8 cellular contexts compared by ENCODE assay signal in the genomic region with DNA sequence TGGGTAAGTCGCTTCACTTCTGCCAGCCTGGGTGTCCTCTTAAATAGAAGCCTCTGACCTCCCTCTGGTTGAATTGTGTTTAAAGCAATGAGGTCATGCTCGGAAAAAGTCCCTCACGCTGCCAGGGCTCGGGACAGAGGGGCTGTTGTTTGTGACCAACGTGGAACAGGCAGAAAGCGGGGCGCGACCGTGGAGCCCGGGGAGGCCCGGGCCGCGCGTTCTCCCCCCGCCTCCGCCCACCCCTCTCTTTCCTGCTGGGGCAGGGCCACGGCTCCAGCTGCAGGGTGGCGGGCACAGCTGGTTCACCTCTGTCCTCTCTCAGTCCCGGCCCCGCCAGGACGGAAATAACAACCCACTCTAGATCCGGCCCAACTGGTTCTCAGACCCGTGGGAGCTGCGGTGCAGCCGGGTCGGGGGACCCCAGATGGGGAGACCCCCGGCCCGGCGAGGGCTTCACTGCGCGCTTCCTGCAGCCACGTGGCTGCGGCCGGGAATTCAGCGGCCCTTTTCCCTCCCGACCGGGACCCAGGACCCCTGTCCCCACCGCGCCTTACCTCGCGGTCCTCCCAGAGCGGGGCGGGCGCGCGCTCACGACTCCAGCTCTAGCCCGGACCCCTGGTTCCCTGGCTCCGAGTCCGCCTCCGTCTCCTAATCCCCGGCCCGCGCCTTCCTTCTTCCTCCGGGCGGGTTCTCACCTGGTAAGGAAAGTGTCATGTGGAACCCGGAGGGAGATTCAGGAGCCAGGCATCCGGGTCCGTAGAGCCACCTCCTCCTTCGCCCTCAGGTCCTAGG. TPM values are rescaled to one million over a fixed set of nuclear protein-coding genes. Genes with fewer than 3 reads are reported as not detected.
DNase-seq lines count a peak whose midpoint lies in the region; ATAC-seq, FAIRE-seq and TF ChIP-seq lines count a peak whose summit lies in the region.

No MANE protein-coding gene starts in this region.

- peak overlapping the region; percentile 60 for H3K56ac ChIP-seq in mesendoderm (ENCODE audit: low read length)

- POLR2A ChIA-PET in endothelial cell of umbilical vein (lab: Charles Lee): no interaction called here

- intact Hi-C loops in endothelial cell of umbilical vein (cut with micrococcal nuclease) (loop anchor here (1.0 to 2.0 kb wide), 2 partner anchors 8 to 280 kb away; a partner anchor contains a TSS), upper lobe of right lung (cut with DNase I) (no loop called here)

- H3K36me3 ChIP-seq in endothelial cell of umbilical vein (ENCODE audit: control insufficient read depth in 2 of 2, extremely low read depth in 1 of 2, insufficient read depth in 2 of 2, low read length in 2 of 2): no peaks in the 10 kb centered on the region
- no peaks in the 10 kb centered on the region for H3K36me3 ChIP-seq in mesendoderm (ENCODE audit: control insufficient read depth, insufficient read depth, low read length)
- no peaks in the 10 kb centered on the region for H3K36me3 ChIP-seq in upper lobe of right lung

- dilution Hi-C loops in endothelial cell of umbilical vein (cut with MboI; ENCODE audit: extremely low pct_ligation_motif_present, low sequenced_read_pairs): no loop called here

- no peak overlapping the region for H4K8ac ChIP-seq in mesendoderm (ENCODE audit: low read depth, low read length)

- H2BK5ac ChIP-seq in mesendoderm (ENCODE audit: low read length): no peak overlapping the region

- H4K20me1 ChIP-seq in endothelial cell of umbilical vein (replicated peaks; ENCODE audit: control insufficient read depth, extremely low read depth, insufficient read depth, low read length): no peaks in the 10 kb centered on the region

- H3K9ac ChIP-seq in endothelial cell of umbilical vein (replicated peaks; ENCODE audit: extremely low read depth, insufficient read depth, low read length): peak overlapping the region; percentile 71
- H3K9ac ChIP-seq in mesendoderm (ENCODE audit: low read length): peak overlapping the region; percentile 54

- peak overlapping the region; percentile 18 for H3K18ac ChIP-seq in mesendoderm (ENCODE audit: low read length)

- H3K79me2 ChIP-seq in endothelial cell of umbilical vein (ENCODE audit: control insufficient read depth, insufficient read depth, low read length) (peaks cover 1% of the 10 kb centered on the region), mesendoderm (ENCODE audit: control insufficient read depth, insufficient read depth, low read length) (no peaks in the 10 kb centered on the region)

- no peak overlapping the region for H3K23ac ChIP-seq in mesendoderm (ENCODE audit: low read length)

- BruUV-seq in endothelial cell of umbilical vein (replicated peaks; lab: Mats Ljungman, UMichigan): TSS peak; percentile 82

- H3K4me1 Mint-ChIP-seq in activated CD8-positive, alpha-beta memory T cell treated with anti-CD3 and anti-CD28 coated beads, Interleukin-2, amount 10 ng/mL, durations not matched to agents 7 days and 5 days: peaks cover 4% of the 10 kb centered on the region

- CTCF ChIA-PET in activated CD8-positive, alpha-beta memory T cell treated with anti-CD3 and anti-CD28 coated beads, Interleukin-2, amount 10 ng/mL, durations not matched to agents 7 days and 5 days (lab: Charles Lee): no interaction called here
- CTCF ChIA-PET in endothelial cell of umbilical vein (lab: Charles Lee): interaction anchor here (1.0 kb wide), 1 partner anchor 22 kb away, joined by 4 read pairs; a partner anchor contains a TSS

- H3K4me1 ChIP-seq in endothelial cell of umbilical vein (ENCODE audit: control insufficient read depth, extremely low read depth, insufficient read depth, low read length): peaks cover 35% of the 10 kb centered on the region
- no peaks in the 10 kb centered on the region for H3K4me1 ChIP-seq in mesendoderm (ENCODE audit: control insufficient read depth, low read depth, low read length)
- H3K4me1 ChIP-seq in upper lobe of right lung: peaks cover 32% of the 10 kb centered on the region

- no peak overlapping the region for H4K5ac ChIP-seq in mesendoderm (ENCODE audit: low read length)

- no peaks in the 10 kb centered on the region for H3K27me3 ChIP-seq in endothelial cell of umbilical vein (ENCODE audit: control insufficient read depth in 2 of 2, insufficient read depth in 2 of 2, low read length in 2 of 2)
- peaks cover 12% of the 10 kb centered on the region for H3K27me3 ChIP-seq in mesendoderm (ENCODE audit: insufficient read depth, low read length, poor library complexity)
- H3K27me3 ChIP-seq in upper lobe of right lung: peaks cover 29% of the 10 kb centered on the region

- peak overlapping the region; percentile 50 for H3K4me2 ChIP-seq in endothelial cell of umbilical vein (ENCODE audit: insufficient read depth, low read length)
- peak overlapping the region; percentile 20 for H3K4me2 ChIP-seq in mesendoderm (ENCODE audit: low read length)

- peak overlapping the region; percentile 88 for H3K27ac ChIP-seq in endothelial cell of umbilical vein (ENCODE audit: insufficient read depth, low read depth, low read length)
- H3K27ac ChIP-seq in mesendoderm (ENCODE audit: low read depth, low read length): no peak overlapping the region
- peak overlapping the region; percentile 80 for H3K27ac ChIP-seq in upper lobe of right lung

- peak overlapping the region; percentile 78 for H2AFZ ChIP-seq in endothelial cell of umbilical vein (ENCODE audit: low read depth, low read length)

- H2BK120ac ChIP-seq in mesendoderm (ENCODE audit: low read depth, low read length): no peak overlapping the region

- TF ChIP-seq POLR2A in endothelial cell of umbilical vein (IDR thresholded peaks at IDR 0.05; ENCODE audit: low read depth, low read length): no peak

- H3K9me3 ChIP-seq in endothelial cell of umbilical vein (replicated peaks; ENCODE audit: control insufficient read depth, insufficient read depth, low read length) (no peaks in the 10 kb centered on the region), upper lobe of right lung (no peaks in the 10 kb centered on the region)

- H3K27ac Mint-ChIP-seq in activated CD8-positive, alpha-beta memory T cell treated with anti-CD3 and anti-CD28 coated beads, Interleukin-2, amount 10 ng/mL, durations not matched to agents 7 days and 5 days: no peak overlapping the region

- peak; percentile 47 for ATAC-seq in activated CD8-positive, alpha-beta memory T cell treated with anti-CD3 and anti-CD28 coated beads, Interleukin-2, amount 10 ng/mL, durations not matched to agents 7 days and 5 days
- peak; percentile 61 for ATAC-seq in upper lobe of right lung

- DNase-seq in activated CD8-positive, alpha-beta memory T cell treated with anti-CD3 and anti-CD28 coated beads, Interleukin-2, amount 10 ng/mL, durations not matched to agents 7 days and 5 days: no peak
- DNase-seq in activated CD8-positive, alpha-beta memory T cell treated with anti-CD3 and anti-CD28 coated beads, Interleukin-2, amount 50 U/mL, for 48 hours: no peak
- DNase-seq in endothelial cell of umbilical vein (ENCODE audit: low read depth, low spot score) (peak; percentile 67), mesendoderm (no peak), upper lobe of right lung (no peak), NCI-H2107 treated with DMSO at 0.1 percent for 48 hours (lab: John Stamatoyannopoulos, UW; ENCODE audit: unreplicated experiment) (no peak), HPDE6-E6E7 (ENCODE audit: extremely low spot score) (no peak), NCI-H82 treated with DMSO at 0.1 percent for 48 hours (lab: John Stamatoyannopoulos, UW; ENCODE audit: unreplicated experiment) (no peak)

- no peak overlapping the region for H2BK15ac ChIP-seq in mesendoderm (replicated peaks; ENCODE audit: low read depth)

- H3K27me3 Mint-ChIP-seq in activated CD8-positive, alpha-beta memory T cell treated with anti-CD3 and anti-CD28 coated beads, Interleukin-2, amount 10 ng/mL, durations not matched to agents 7 days and 5 days: peaks cover 43% of the 10 kb centered on the region

- FAIRE-seq in endothelial cell of umbilical vein (lab: Jason Lieb, UNC): peak; percentile 73

- no peaks in the 10 kb centered on the region for H3K9me1 ChIP-seq in endothelial cell of umbilical vein (replicated peaks; ENCODE audit: control insufficient read depth, extremely low read depth, insufficient read depth, low read length)

- H3K4me3 Mint-ChIP-seq in activated CD8-positive, alpha-beta memory T cell treated with anti-CD3 and anti-CD28 coated beads, Interleukin-2, amount 10 ng/mL, durations not matched to agents 7 days and 5 days: no peak overlapping the region

- no peaks in the 10 kb centered on the region for H3K9me3 Mint-ChIP-seq in activated CD8-positive, alpha-beta memory T cell treated with anti-CD3 and anti-CD28 coated beads, Interleukin-2, amount 10 ng/mL, durations not matched to agents 7 days and 5 days (ENCODE audit: low read depth)

- TF ChIP-seq CTCF in endothelial cell of umbilical vein (IDR thresholded peaks at IDR 0.05; ENCODE audit: extremely low read depth in 1 of 2, insufficient read depth in 1 of 2, low read depth in 1 of 2, low read length in 2 of 2): no peak
- TF ChIP-seq CTCF in upper lobe of right lung (IDR thresholded peaks at IDR 0.05): no peak

- H3K36me3 Mint-ChIP-seq in activated CD8-positive, alpha-beta memory T cell treated with anti-CD3 and anti-CD28 coated beads, Interleukin-2, amount 10 ng/mL, durations not matched to agents 7 days and 5 days: no peaks in the 10 kb centered on the region

- H3K79me1 ChIP-seq in mesendoderm (ENCODE audit: low read length): no peaks in the 10 kb centered on the region

- no peak overlapping the region for H2AK5ac ChIP-seq in mesendoderm (ENCODE audit: low read length)

- peak overlapping the region; percentile 32 to 59 (median 58) for H3K4me3 ChIP-seq in endothelial cell of umbilical vein (replicated peaks in 1 of 3; ENCODE audit: insufficient read depth in 1 of 3, low read depth in 1 of 3, low read length in 3 of 3)
- no peak overlapping the region for H3K4me3 ChIP-seq in mesendoderm (ENCODE audit: low read length)
- H3K4me3 ChIP-seq in upper lobe of right lung: peak overlapping the region; percentile 46

- no CpG with 5 or more reads among the region's 60 CpGs for WGBS in mesendoderm (ENCODE audit: extremely low coverage, insufficient coverage, low lambda C conversion rate)

- H3K4ac ChIP-seq in mesendoderm (ENCODE audit: low read depth, low read length): peak overlapping the region; percentile 56

RNA-seq across cellular contexts. Expression of a gene that starts 1.9 kb away (rescaled TPM):
- under 1 TPM in 1 of 2 experiments, not detected in 1; 0.61 TPM for total RNA-seq in activated CD8-positive, alpha-beta memory T cell treated with anti-CD3 and anti-CD28 coated beads, Interleukin-2, amount 10 ng/mL, durations not matched to agents 7 days and 5 days
- total RNA-seq in endothelial cell of umbilical vein (73.8 and 85.5 TPM in 2 replicates), upper lobe of right lung (38.2 TPM)
- polyA plus RNA-seq in endothelial cell of umbilical vein: 37.3 and 48.3 TPM in 2 replicates
- 10.6 and 30.3 TPM in 2 replicates for polyA plus RNA-seq in endothelial cell of umbilical vein (2011; cell fraction: cytosol; rRNA removed)
- 10.9 and 11.5 TPM in 2 replicates for polyA plus RNA-seq in endothelial cell of umbilical vein (2011; cell fraction: nucleus; rRNA removed)
- polyA plus RNA-seq in endothelial cell of umbilical vein (2012): 16.2 and 50.4 TPM in 2 replicates
- polyA minus RNA-seq in endothelial cell of umbilical vein: 2.6 and 3.6 TPM in 2 replicates
- not detected for polyA minus RNA-seq in endothelial cell of umbilical vein (2011; cell fraction: cytosol; rRNA and poly(A)+ RNA removed)
- polyA minus RNA-seq in endothelial cell of umbilical vein (2011; cell fraction: nucleus; rRNA and poly(A)+ RNA removed): 1.4 and 6.2 TPM in 2 replicates
- 0.67 TPM for polyA plus RNA-seq in mesendoderm (2013, experiment 1 of 2)
- 1.9 TPM for polyA plus RNA-seq in mesendoderm (2013, experiment 2 of 2)

RNA-seq across cellular contexts. Expression of a gene that starts 7.6 kb away (rescaled TPM):
- total RNA-seq in activated CD8-positive, alpha-beta memory T cell treated with anti-CD3 and anti-CD28 coated beads, Interleukin-2, amount 10 ng/mL, durations not matched to agents 7 days and 5 days: 1 to 10 TPM; 6.3 to 7.2 TPM
- total RNA-seq in endothelial cell of umbilical vein (2.8 and 3.2 TPM in 2 replicates), upper lobe of right lung (7.2 TPM)
- polyA plus RNA-seq in endothelial cell of umbilical vein: 0.97 and 1.5 TPM in 2 replicates
- polyA plus RNA-seq in endothelial cell of umbilical vein (2011; cell fraction: cytosol; rRNA removed): 0.61 and 0.93 TPM in 2 replicates
- 0.70 and 0.76 TPM in 2 replicates for polyA plus RNA-seq in endothelial cell of umbilical vein (2011; cell fraction: nucleus; rRNA removed)
- polyA plus RNA-seq in endothelial cell of umbilical vein (2012): 1.8 and 3.8 TPM in 2 replicates
- 0.74 and 2.1 TPM in 2 replicates for polyA minus RNA-seq in endothelial cell of umbilical vein
- 7.8 TPM for polyA minus RNA-seq in endothelial cell of umbilical vein (2011; cell fraction: cytosol; rRNA and poly(A)+ RNA removed)
- polyA minus RNA-seq in endothelial cell of umbilical vein (2011; cell fraction: nucleus; rRNA and poly(A)+ RNA removed): 0.87 and 3.4 TPM in 2 replicates
- polyA plus RNA-seq in mesendoderm (2013, experiment 1 of 2): 0.72 TPM
- 0.88 TPM for polyA plus RNA-seq in mesendoderm (2013, experiment 2 of 2)

RNA-seq across cellular contexts. Expression of a gene that starts 22.2 kb away (rescaled TPM):
- total RNA-seq in activated CD8-positive, alpha-beta memory T cell treated with anti-CD3 and anti-CD28 coated beads, Interleukin-2, amount 10 ng/mL, durations not matched to agents 7 days and 5 days: 100 to 1,000 TPM; 191 to 282 TPM
- total RNA-seq in endothelial cell of umbilical vein (213 and 218 TPM in 2 replicates), upper lobe of right lung (191 TPM)
- 130 and 134 TPM in 2 replicates for polyA plus RNA-seq in endothelial cell of umbilical vein
- 15.7 and 31.4 TPM in 2 replicates for polyA plus RNA-seq in endothelial cell of umbilical vein (2011; cell fraction: cytosol; rRNA removed)
- 910 and 958 TPM in 2 replicates for polyA plus RNA-seq in endothelial cell of umbilical vein (2011; cell fraction: nucleus; rRNA removed)
- 88.4 and 126 TPM in 2 replicates for polyA plus RNA-seq in endothelial cell of umbilical vein (2012)
- polyA minus RNA-seq in endothelial cell of umbilical vein: 105 and 107 TPM in 2 replicates
- 9.1 TPM for polyA minus RNA-seq in endothelial cell of umbilical vein (2011; cell fraction: cytosol; rRNA and poly(A)+ RNA removed)
- polyA minus RNA-seq in endothelial cell of umbilical vein (2011; cell fraction: nucleus; rRNA and poly(A)+ RNA removed): 160 and 181 TPM in 2 replicates
- polyA plus RNA-seq in mesendoderm (2013, experiment 1 of 2): 54.1 TPM
- 54.1 TPM for polyA plus RNA-seq in mesendoderm (2013, experiment 2 of 2)

RNA-seq across cellular contexts. Expression of a gene that starts 31.4 kb away (rescaled TPM):
- 1 to 10 TPM; 1.4 to 6.8 TPM for total RNA-seq in activated CD8-positive, alpha-beta memory T cell treated with anti-CD3 and anti-CD28 coated beads, Interleukin-2, amount 10 ng/mL, durations not matched to agents 7 days and 5 days
- total RNA-seq in endothelial cell of umbilical vein (not detected in 2 replicates), upper lobe of right lung (not detected)
- polyA plus RNA-seq in endothelial cell of umbilical vein: not detected in 2 replicates
- polyA plus RNA-seq in endothelial cell of umbilical vein (2011; cell fraction: cytosol; rRNA removed): not detected in 2 replicates
- not detected in 2 replicates for polyA plus RNA-seq in endothelial cell of umbilical vein (2011; cell fraction: nucleus; rRNA removed)
- polyA plus RNA-seq in endothelial cell of umbilical vein (2012): not detected in 2 replicates
- polyA minus RNA-seq in endothelial cell of umbilical vein: not detected in 2 replicates
- polyA minus RNA-seq in endothelial cell of umbilical vein (2011; cell fraction: cytosol; rRNA and poly(A)+ RNA removed): not detected
- polyA minus RNA-seq in endothelial cell of umbilical vein (2011; cell fraction: nucleus; rRNA and poly(A)+ RNA removed): not detected in 2 replicates
- not detected for polyA plus RNA-seq in mesendoderm (2013, experiment 1 of 2)
- not detected for polyA plus RNA-seq in mesendoderm (2013, experiment 2 of 2)

RNA-seq across cellular contexts. Expression of a gene that starts 55.9 kb away (rescaled TPM):
- 1 to 10 TPM in 1 of 2 experiments, under 1 TPM in 1; 0.93 to 1.2 TPM for total RNA-seq in activated CD8-positive, alpha-beta memory T cell treated with anti-CD3 and anti-CD28 coated beads, Interleukin-2, amount 10 ng/mL, durations not matched to agents 7 days and 5 days
- total RNA-seq in endothelial cell of umbilical vein (not detected in 2 replicates), upper lobe of right lung (not detected)
- not detected in 2 replicates for polyA plus RNA-seq in endothelial cell of umbilical vein
- not detected in 2 replicates for polyA plus RNA-seq in endothelial cell of umbilical vein (2011; cell fraction: cytosol; rRNA removed)
- polyA plus RNA-seq in endothelial cell of umbilical vein (2011; cell fraction: nucleus; rRNA removed): not detected in 2 replicates
- polyA plus RNA-seq in endothelial cell of umbilical vein (2012): 0.16 and 0.41 TPM in 2 replicates
- not detected in 2 replicates for polyA minus RNA-seq in endothelial cell of umbilical vein
- not detected for polyA minus RNA-seq in endothelial cell of umbilical vein (2011; cell fraction: cytosol; rRNA and poly(A)+ RNA removed)
- not detected in 2 replicates for polyA minus RNA-seq in endothelial cell of umbilical vein (2011; cell fraction: nucleus; rRNA and poly(A)+ RNA removed)
- polyA plus RNA-seq in mesendoderm (2013, experiment 1 of 2): 3.2 TPM
- polyA plus RNA-seq in mesendoderm (2013, experiment 2 of 2): 3.0 TPM

Comparison
In these comparisons a context has a peak if more than half of its experiments do, and no peak if none do; other contexts are left out.
1. RNA of a gene that starts 1.9 kb away (total RNA-seq): 73.8 to 85.5 TPM in endothelial cell of umbilical vein and 38.2 TPM in upper lobe of right lung (single experiment); 0.61 TPM in activated CD8-positive, alpha-beta memory T cell treated with anti-CD3 and anti-CD28 coated beads, Interleukin-2, amount 10 ng/mL, durations not matched to agents 7 days and 5 days; every median in the first group is over 10 times any median in the second.